In the genomic region with DNA sequence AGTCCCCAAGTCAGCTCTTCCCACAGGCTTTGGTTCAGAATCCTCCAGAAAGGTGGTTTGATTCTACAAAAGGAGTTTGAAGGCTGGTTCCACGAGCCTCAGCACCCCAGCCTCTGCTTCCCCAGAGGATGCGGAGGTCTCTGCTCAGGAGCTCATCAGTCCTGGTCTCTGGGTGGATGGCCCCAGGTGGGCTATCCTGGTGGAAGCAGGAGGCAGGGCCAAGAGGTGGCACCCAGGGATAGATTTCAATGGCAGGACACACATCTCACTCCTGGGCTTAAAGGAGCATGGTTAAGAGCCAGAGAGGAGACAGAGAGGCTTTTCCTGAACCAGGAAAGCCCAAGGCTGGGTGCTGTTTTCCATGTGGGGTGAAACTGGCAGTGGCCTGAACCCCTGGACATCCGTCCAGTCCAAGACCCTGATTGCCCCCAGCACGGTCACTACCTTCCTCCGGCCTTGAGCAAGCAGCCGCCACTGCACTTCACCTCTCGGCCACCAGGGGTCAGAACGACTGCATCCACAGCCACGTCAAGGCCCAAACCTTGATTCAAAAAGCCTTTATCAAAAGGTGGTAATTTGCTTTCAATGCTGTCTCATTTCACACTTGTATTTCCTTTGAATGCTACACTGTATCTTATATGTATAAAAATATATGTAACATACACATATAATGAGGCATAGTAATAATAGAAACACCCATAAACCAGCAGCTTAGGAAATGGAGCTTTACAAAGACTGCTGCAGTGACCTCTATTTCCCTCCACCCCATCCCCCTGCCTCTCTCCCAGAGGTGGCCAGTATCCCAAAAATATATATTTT, we compare ENCODE assay signal across 8 cellular contexts. TPM values are rescaled to one million over a fixed set of nuclear protein-coding genes. Genes with fewer than 3 reads are reported as not detected.
A peak's percentile ranks its signal among the peaks of the same experiment; 100 is the strongest.
DNase-seq lines count a peak whose midpoint lies in the region; ATAC-seq and TF ChIP-seq lines count a peak whose summit lies in the region.

No MANE protein-coding gene starts in this region.

- DNase-seq in Caki2 (ENCODE audit: low read depth) (peak; percentile 39), HT-29 (ENCODE audit: low spot score) (peak; percentile 83), RWPE1 (ENCODE audit: low spot score) (peak; percentile 51), foreskin fibroblast (peak; percentile 58 to 87), omental fat pad (ENCODE audit: low spot score) (peak; percentile 91), thoracic aorta (ENCODE audit: low spot score) (peak; percentile 28)
- DNase-seq in activated effector memory CD4-positive, alpha-beta T cell treated with anti-CD3 and anti-CD28 coated beads, Interleukin-2, amount 50 U/mL, for 16 hours = peak; percentile 94

- CTCF ChIA-PET in RWPE1 (lab: Yijun Ruan, JAX) = interaction anchor here (0.6 to 3.6 kb wide), 13 partner anchors 10 to 273 kb away, joined by 3 to 60 read pairs (median 3); no protein-coding TSS in a partner anchor

- no peaks in the 10 kb centered on the region for H3K27me3 ChIP-seq in thoracic aorta (replicated peaks; ENCODE audit: insufficient read depth)

- H3K4me3 ChIP-seq in foreskin fibroblast (ENCODE audit: low read depth in 1 of 2, low read length in 2 of 2) (no peak overlapping the region), thoracic aorta (no peak overlapping the region)

- H3K27ac ChIP-seq in RWPE1 (no peak overlapping the region), thoracic aorta (no peak overlapping the region)

- no peaks in the 10 kb centered on the region for H3K36me3 ChIP-seq in thoracic aorta

- TF ChIP-seq CTCF in RWPE1 (conservative IDR thresholded peaks at IDR 0.05; ENCODE audit: low read depth) (peak; percentile 94), foreskin fibroblast (IDR thresholded peaks at IDR 0.05; ENCODE audit: low read depth, low read length) (peak; percentile 100), omental fat pad (IDR thresholded peaks at IDR 0.05) (peak in 2 of 3 donors; percentile 98), thoracic aorta (IDR thresholded peaks at IDR 0.05) (peak; percentile 98)

- POLR2A ChIA-PET in RWPE1 (lab: Yijun Ruan, JAX; ENCODE audit: low non-redundant PET) = no interaction called here

- in situ Hi-C loops in Caki2 (cut with HindIII; ENCODE audit: low pct_unique_long_range_greater_than_20kb, low sequenced_read_pairs) = no loop called here

- H3K9me3 ChIP-seq in thoracic aorta = no peaks in the 10 kb centered on the region

- no peaks in the 10 kb centered on the region for H3K4me1 ChIP-seq in thoracic aorta (ENCODE audit: control insufficient read depth in 1 of 2, low read depth in 2 of 2)

- ATAC-seq in omental fat pad (ENCODE audit: low FRiP score) (no peak), thoracic aorta (ENCODE audit: insufficient number of reproducible peaks, low FRiP score, low read depth) (no peak), GM19324 (IDR thresholded peaks at IDR 0.05; ENCODE audit: low FRiP score, unreplicated experiment) (no peak)

RNA-seq across cellular contexts. Expression of a gene that starts 19.3 kb away (rescaled TPM):
- total RNA-seq in Caki2 (2014; rRNA removed; shearing (Covaris generic); ENCODE audit: low replicate concordance) = 427 and 456 TPM in 2 replicates
- total RNA-seq in HT-29 (2014; rRNA removed; shearing (Covaris generic)) = 2.4 and 6.1 TPM in 2 replicates
- 1 to 10 TPM; 1.1 to 4.3 (median 2.0) TPM for total RNA-seq in omental fat pad
- not detected for total RNA-seq in thoracic aorta

RNA-seq across cellular contexts. Expression of a gene that starts 32.6 kb away (rescaled TPM):
- not detected in 2 replicates for total RNA-seq in Caki2 (2014; rRNA removed; shearing (Covaris generic); ENCODE audit: low replicate concordance)
- not detected in 2 replicates for total RNA-seq in HT-29 (2014; rRNA removed; shearing (Covaris generic))
- total RNA-seq in omental fat pad = 10 to 100 TPM; 21.5 to 79.9 (median 25.6) TPM
- total RNA-seq in thoracic aorta = 10 to 100 TPM; 17.5 to 17.8 TPM

RNA-seq across cellular contexts. Expression of a gene that starts 46.9 kb away (rescaled TPM):
- total RNA-seq in Caki2 (2014; rRNA removed; shearing (Covaris generic); ENCODE audit: low replicate concordance) = 1.4 and 5.4 TPM in 2 replicates
- 0.31 TPM in 1 of 2 replicates, not detected in the other for total RNA-seq in HT-29 (2014; rRNA removed; shearing (Covaris generic))
- 10 to 100 TPM in 1 of 4 donors, 1 to 10 TPM in 2, under 1 TPM in 1; 0.95 to 10.9 (median 3.9) TPM for total RNA-seq in omental fat pad
- total RNA-seq in thoracic aorta = under 1 TPM; 0.21 to 0.41 TPM

Comparison
In these comparisons a context has a peak if more than half of its experiments do, and no peak if none do; other contexts are left out.
1. DNase-seq: peak in every context shown above with its lines; median percentile 94 in activated effector memory CD4-positive, alpha-beta T cell treated with anti-CD3 and anti-CD28 coated beads, Interleukin-2, amount 50 U/mL, for 16 hours; 91 in omental fat pad; 83 in HT-29; 72 in foreskin fibroblast; 51 in RWPE1; 39 in Caki2; 28 in thoracic aorta.
2. RNA of a gene that starts 19.3 kb away (total RNA-seq): 427 to 456 TPM in Caki2; 1.1 to 4.3 TPM in omental fat pad, 2.4 to 6.1 TPM in HT-29 and not detected in thoracic aorta; every median in the first group is over 10 times any median in the second.
3. RNA of a gene that starts 32.6 kb away (total RNA-seq): 21.5 to 79.9 TPM in omental fat pad and 17.5 to 17.8 TPM in thoracic aorta; not detected in Caki2 and not detected in HT-29; every median in the first group is over 10 times any median in the second.
4. Peak in every context shown above with its lines, with median percentiles within 50 percentile points of each other: CTCF ChIP-seq.